18 cellular contexts compared by ENCODE assay signal in the genomic region with DNA sequence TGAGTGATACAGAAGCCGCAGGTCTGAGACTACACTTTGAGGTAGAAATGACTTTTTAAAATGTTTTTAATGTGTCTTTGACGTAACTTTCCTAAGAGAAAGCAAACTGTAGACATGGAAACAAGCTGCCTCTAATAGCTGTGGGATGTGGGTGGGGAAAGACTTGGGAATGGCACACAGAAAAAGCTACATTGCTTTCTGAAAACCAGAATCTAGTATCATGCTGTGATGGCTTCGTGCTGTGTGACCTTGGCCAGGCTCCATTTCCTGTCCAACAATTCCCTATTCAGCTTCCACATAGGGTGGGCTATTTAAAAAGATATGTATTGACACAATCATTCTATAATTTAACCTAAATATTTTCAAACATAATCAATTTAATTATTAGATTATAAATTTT.
DNase-seq lines count a peak whose midpoint lies in the region; ATAC-seq and TF ChIP-seq lines count a peak whose summit lies in the region.
"Had no signal": no experiment of that assay in that cellular context is flagged by ENCODE, and none has a peak within 500 bp of the region (broad histone marks: within the 10 kb centered on the region; RNA-seq: fewer than 3 reads in every experiment).

No MANE protein-coding gene starts in this region.

- H2BK120ac ChIP-seq in IMR-90 (ENCODE audit: low read depth, low read length), result no peak overlapping the region

- DNase-seq in Ammon's horn (ENCODE audit: low spot score), result peak; percentile 3
- DNase-seq in IMR-90, result no peak
- DNase-seq in myocyte (ENCODE audit: low read depth), result peak; percentile 14
- DNase-seq in esophagus muscularis mucosa (ENCODE audit: extremely low spot score), result no peak
- DNase-seq in NAMALWA (ENCODE audit: low spot score), result no peak
- no peak for DNase-seq in NCI-H82 treated with DMSO at 0.1 percent for 48 hours (lab: John Stamatoyannopoulos, UW; ENCODE audit: unreplicated experiment)
- DNase-seq: ACHN, COR-L47, DMS 273 treated with DMSO at 0.1 percent for 48 hours, DND-41, H9, MM.1S, NCI-H1092 treated with DMSO at 0.1 percent for 48 hours, NCI-H1694, NCI-H526, RPMI8226, SHP77 treated with DMSO at 0.1 percent for 48 hours had no signal

- dilution Hi-C loops in IMR-90 (cut with HindIII; ENCODE audit: low sequenced_read_pairs, unreplicated experiment), result no loop called here

- H3K14ac ChIP-seq in IMR-90 (replicated peaks; ENCODE audit: low read depth, low read length), result no peak overlapping the region

- no peak overlapping the region for H2BK15ac ChIP-seq in IMR-90 (ENCODE audit: low read depth, low read length)

- no peak overlapping the region for H3K4me3 ChIP-seq in IMR-90 (ENCODE audit: insufficient read depth, low read depth, low read length)
- peak overlapping the region; percentile 8; the same call in 1 of the 2 replicates for H3K4me3 ChIP-seq in WI38 (ENCODE audit: low read depth, low read length)
- no peak overlapping the region for H3K4me3 ChIP-seq in esophagus muscularis mucosa

- in situ Hi-C loops in IMR-90 (cut with MboI; ENCODE audit: low sequenced_read_pairs), result loop anchor here (25.0 kb wide), 1 partner anchor 895 kb away; no protein-coding TSS in a partner anchor

- 50% methylated on average over 1 of the region's 3 CpGs; no CpG with 5 or more reads in 1 of the 2 experiments for WGBS in IMR-90 (ENCODE audit: extremely low coverage in 2 of 2, insufficient read length in 1 of 2), 2 experiments
- 60% methylated on average over 3 of the region's 3 CpGs for WGBS in esophagus muscularis mucosa

- H3K9me3 ChIP-seq in IMR-90 (ENCODE audit: control insufficient read depth, insufficient read depth, low read length), result peaks cover 4% of the 10 kb centered on the region; the same call in 1 of the 2 replicates
- H3K9me3 ChIP-seq in esophagus muscularis mucosa, result no peaks in the 10 kb centered on the region

- H3K4me1 ChIP-seq in IMR-90 (ENCODE audit: control insufficient read depth, insufficient read depth, low read length) (no peaks in the 10 kb centered on the region), esophagus muscularis mucosa (no peaks in the 10 kb centered on the region)

- H3K27me3 ChIP-seq in IMR-90 (ENCODE audit: control insufficient read depth, insufficient read depth, low read length) (no peaks in the 10 kb centered on the region), esophagus muscularis mucosa (no peaks in the 10 kb centered on the region)

- H4K91ac ChIP-seq in IMR-90 (ENCODE audit: insufficient read depth, low read depth, low read length), result no peak overlapping the region

- H4K5ac ChIP-seq in IMR-90 (ENCODE audit: low read depth, low read length), result no peak overlapping the region

- no peak overlapping the region for H3K27ac ChIP-seq in IMR-90 (ENCODE audit: insufficient read depth, low read length)
- no peak overlapping the region for H3K27ac ChIP-seq in esophagus muscularis mucosa (replicated peaks in 1 of 4)

- H3K79me1 ChIP-seq in IMR-90 (ENCODE audit: low read depth in 1 of 2, low read length in 2 of 2), result no peaks in the 10 kb centered on the region

- TF ChIP-seq RAD21 in IMR-90 (IDR thresholded peaks at IDR 0.05; ENCODE audit: low read length), result no peak

- H2BK20ac ChIP-seq in IMR-90 (ENCODE audit: low read depth, low read length), result no peak overlapping the region

- H4K20me1 ChIP-seq in IMR-90 (ENCODE audit: insufficient read depth, low read length), result no peaks in the 10 kb centered on the region

- no TSS peak for BruUV-seq in IMR-90 (replicated peaks; lab: Mats Ljungman, UMichigan)

- TF ChIP-seq CTCF in IMR-90 (conservative IDR thresholded peaks at IDR 0.05; ENCODE audit: low read depth, low read length) (no peak), WI38 (IDR thresholded peaks at IDR 0.05; ENCODE audit: low read depth, low read length) (no peak), esophagus muscularis mucosa (IDR thresholded peaks at IDR 0.05) (no peak)

- H2BK5ac ChIP-seq in IMR-90 (ENCODE audit: low read depth, low read length, poor library complexity, severe bottlenecking), result no peak overlapping the region

- TF ChIP-seq EP300 in esophagus muscularis mucosa (IDR thresholded peaks at IDR 0.05), result no peak

- ATAC-seq in IMR-90 (ENCODE audit: low read depth), result peak; percentile 29; the same call in 1 of the 2 replicates

- H2AFZ ChIP-seq in IMR-90 (replicated peaks; ENCODE audit: low read length, poor library complexity), result no peak overlapping the region

- POLR2A ChIA-PET in IMR-90 (lab: Charles Lee; ENCODE audit: unreplicated experiment), result interaction anchor here (0.7 kb wide), 1 partner anchor 9 kb away, joined by 3 read pairs; no protein-coding TSS in a partner anchor

- H4K8ac ChIP-seq in IMR-90 (ENCODE audit: low read depth in 2 of 2, low read length in 2 of 2), result 0 out of 4 replicates have a peak overlapping the region, but pooled peaks of 1 of the 2 experiments have one; percentile 21

- no peak overlapping the region for H3K9ac ChIP-seq in IMR-90 (ENCODE audit: low read depth, low read length)

- H3K23ac ChIP-seq in IMR-90 (ENCODE audit: low read depth, low read length), result no peak overlapping the region

- no peak overlapping the region for H2AK5ac ChIP-seq in IMR-90 (ENCODE audit: low read depth, low read length)

- H3K4ac ChIP-seq in IMR-90 (ENCODE audit: low read depth, low read length), result no peak overlapping the region

- no peak overlapping the region for H3K18ac ChIP-seq in IMR-90 (ENCODE audit: low read depth, low read length)

- H3K56ac ChIP-seq in IMR-90 (ENCODE audit: extremely low read depth, insufficient read depth, low read length), result no peak overlapping the region

- CTCF ChIA-PET in IMR-90 (lab: Yijun Ruan, JAX), result interaction anchor here (0.6 kb wide), 1 partner anchor 15 kb away, joined by 6 read pairs; no protein-coding TSS in a partner anchor

- no peak overlapping the region for H2AK9ac ChIP-seq in IMR-90 (replicated peaks; ENCODE audit: low read depth, low read length, poor library complexity)

- H3K4me2 ChIP-seq in IMR-90 (ENCODE audit: low read depth, low read length), result peak overlapping the region; percentile 36; the same call in 1 of the 2 replicates

- H3K9me1 ChIP-seq in IMR-90 (ENCODE audit: insufficient read depth, low read length), result no peaks in the 10 kb centered on the region

- intact Hi-C loops in IMR-90 (cut with micrococcal nuclease) (no loop called here), esophagus muscularis mucosa (cut with DNase I) (no loop called here)

- H3K36me3 ChIP-seq in IMR-90 (ENCODE audit: control insufficient read depth, insufficient read depth, low read length), result no peaks in the 10 kb centered on the region
- H3K36me3 ChIP-seq in esophagus muscularis mucosa, result no peaks in the 10 kb centered on the region

- no peak for TF ChIP-seq POLR2A in IMR-90 (IDR thresholded peaks at IDR 0.05; ENCODE audit: low read depth, low read length)
- no peak for TF ChIP-seq POLR2A in esophagus muscularis mucosa (IDR thresholded peaks at IDR 0.05; ENCODE audit: low read depth)

TF ChIP-seq in IMR-90, 13 proteins besides CTCF, POLR2A, EP300 and RAD21:
- TF ChIP-seq MAZ (IDR thresholded peaks at IDR 0.05; ENCODE audit: borderline replicate concordance, low read depth, low read length), result no peak
- TF ChIP-seq RFX5 (IDR thresholded peaks at IDR 0.05; ENCODE audit: low read depth, low read length), result no peak
- no peak for TF ChIP-seq CEBPB (IDR thresholded peaks at IDR 0.05; ENCODE audit: low read depth, low read length)
- TF ChIP-seq, protein P1, sequence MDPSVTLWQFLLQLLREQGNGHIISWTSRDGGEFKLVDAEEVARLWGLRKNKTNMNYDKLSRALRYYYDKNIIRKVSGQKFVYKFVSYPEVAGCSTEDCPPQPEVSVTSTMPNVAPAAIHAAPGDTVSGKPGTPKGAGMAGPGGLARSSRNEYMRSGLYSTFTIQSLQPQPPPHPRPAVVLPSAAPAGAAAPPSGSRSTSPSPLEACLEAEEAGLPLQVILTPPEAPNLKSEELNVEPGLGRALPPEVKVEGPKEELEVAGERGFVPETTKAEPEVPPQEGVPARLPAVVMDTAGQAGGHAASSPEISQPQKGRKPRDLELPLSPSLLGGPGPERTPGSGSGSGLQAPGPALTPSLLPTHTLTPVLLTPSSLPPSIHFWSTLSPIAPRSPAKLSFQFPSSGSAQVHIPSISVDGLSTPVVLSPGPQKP (IDR thresholded peaks at IDR 0.05; ENCODE audit: borderline replicate concordance, low read depth, low read length), result no peak
- no peak for TF ChIP-seq MAFK (IDR thresholded peaks at IDR 0.05; ENCODE audit: low read depth, low read length)
- TF ChIP-seq SMC3 (IDR thresholded peaks at IDR 0.05; ENCODE audit: low read depth, low read length), result no peak
- TF ChIP-seq FOS (IDR thresholded peaks at IDR 0.05; ENCODE audit: low read depth, low read length), result no peak
- no peak for TF ChIP-seq RCOR1 (IDR thresholded peaks at IDR 0.05; ENCODE audit: insufficient replicate concordance, low read length)
- no peak for TF ChIP-seq NFE2L2 (IDR thresholded peaks at IDR 0.05; ENCODE audit: low read depth, low read length)
- TF ChIP-seq, protein P2, sequence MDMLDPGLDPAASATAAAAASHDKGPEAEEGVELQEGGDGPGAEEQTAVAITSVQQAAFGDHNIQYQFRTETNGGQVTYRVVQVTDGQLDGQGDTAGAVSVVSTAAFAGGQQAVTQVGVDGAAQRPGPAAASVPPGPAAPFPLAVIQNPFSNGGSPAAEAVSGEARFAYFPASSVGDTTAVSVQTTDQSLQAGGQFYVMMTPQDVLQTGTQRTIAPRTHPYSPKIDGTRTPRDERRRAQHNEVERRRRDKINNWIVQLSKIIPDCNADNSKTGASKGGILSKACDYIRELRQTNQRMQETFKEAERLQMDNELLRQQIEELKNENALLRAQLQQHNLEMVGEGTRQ (IDR thresholded peaks at IDR 0.05; ENCODE audit: low read depth, low read length), result no peak
- TF ChIP-seq BHLHE40 (IDR thresholded peaks at IDR 0.05; ENCODE audit: low read depth, low read length), result no peak
- no peak for TF ChIP-seq CHD1 (IDR thresholded peaks at IDR 0.05; ENCODE audit: low read depth, low read length)
- TF ChIP-seq MXI1 (IDR thresholded peaks at IDR 0.05; ENCODE audit: borderline replicate concordance, low read depth, low read length), result no peak

Comparison
In these comparisons a context has a peak if more than half of its experiments do, and no peak if none do; other contexts are left out.
1. DNase-seq: peak in Ammon's horn (single experiment) and myocyte (single experiment); none in IMR-90 (single experiment), esophagus muscularis mucosa (single experiment), NAMALWA (single experiment) and NCI-H82 treated with DMSO at 0.1 percent for 48 hours (single experiment).